Comparison of ENCODE assay signal across 8 cellular contexts in the genomic region with DNA sequence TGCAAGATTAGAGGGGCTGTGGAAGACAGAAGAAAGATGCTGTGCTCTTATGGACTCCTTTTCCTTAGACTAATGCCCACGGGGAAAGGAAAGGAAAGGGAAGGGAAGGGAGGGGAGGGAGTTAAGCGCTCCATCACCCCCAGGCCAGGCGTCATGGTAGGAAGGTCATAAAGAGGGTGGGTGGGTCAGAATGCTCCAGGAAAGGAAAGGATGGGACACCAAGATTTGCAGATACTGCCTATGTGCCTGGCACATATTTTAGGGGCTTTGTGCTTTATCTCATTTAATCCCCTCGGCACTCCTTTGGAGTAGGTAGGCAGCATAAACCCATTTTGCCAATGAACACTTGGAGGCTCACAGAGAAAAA. TPM values are rescaled to one million over a fixed set of nuclear protein-coding genes. Genes with fewer than 3 reads are reported as not detected.
DNase-seq lines count a peak whose midpoint lies in the region; ATAC-seq, FAIRE-seq and TF ChIP-seq lines count a peak whose summit lies in the region.

No MANE protein-coding gene starts in this region.

- H3K36me3 ChIP-seq in BE2C, result no peaks in the 10 kb centered on the region
- no peaks in the 10 kb centered on the region for H3K36me3 ChIP-seq in H1 (ENCODE audit: control insufficient read depth in 2 of 4, insufficient read depth in 4 of 4, low read length in 3 of 4)
- H3K36me3 ChIP-seq in aorta (ENCODE audit: control insufficient read depth in 1 of 2, insufficient read depth in 2 of 2, low read length in 1 of 2), result no peaks in the 10 kb centered on the region

- H3K4ac ChIP-seq in H1 (replicated peaks; ENCODE audit: insufficient read length, low read depth, low read length), result no peak overlapping the region

- H3K79me2 ChIP-seq in H1 (ENCODE audit: control insufficient read depth in 1 of 2, insufficient read depth in 2 of 2, low read length in 2 of 2), result no peaks in the 10 kb centered on the region

- TF ChIP-seq POLR2A in NB4 (IDR thresholded peaks at IDR 0.05; ENCODE audit: extremely low read depth, insufficient read length) (no peak), H1 (IDR thresholded peaks at IDR 0.05; ENCODE audit: control extremely low read depth in 1 of 2, low read depth in 2 of 2, low read length in 2 of 2) (no peak), GM18505 (IDR thresholded peaks at IDR 0.05; ENCODE audit: borderline replicate concordance, extremely low read depth, insufficient read depth, insufficient read length) (no peak)

- H3K4me3 Mint-ChIP-seq in neural crest cell, result peak overlapping the region; percentile 62

- H2BK15ac ChIP-seq in H1 (ENCODE audit: low read length), result no peak overlapping the region

- H3K9ac ChIP-seq in H1 (replicated peaks in 1 of 4; ENCODE audit: extremely low read depth in 1 of 4, low read depth in 3 of 4, low read length in 3 of 4), result no peak overlapping the region

- FAIRE-seq in H1 (lab: Jason Lieb, UNC), result no peak

- H3K4me3 ChIP-seq in BE2C (ENCODE audit: low read depth, low read length) (peak overlapping the region; percentile 65), NB4 (ENCODE audit: low read depth, low read length) (peak overlapping the region; percentile 27), H1 (ENCODE audit: extremely low read depth in 1 of 4, insufficient read depth in 2 of 4, low read depth in 3 of 4, low read length in 4 of 4) (peak overlapping the region; percentile 35 to 67 (median 65); a peak in 6 of 8 replicates), aorta (ENCODE audit: low read length in 2 of 2) (peak overlapping the region in 1 of 2 donors; percentile 1)

- no peak overlapping the region for H3K23ac ChIP-seq in H1 (ENCODE audit: insufficient read length)

- no peak overlapping the region for H2BK120ac ChIP-seq in H1 (replicated peaks; ENCODE audit: low read depth, low read length)

- no peaks in the 10 kb centered on the region for H3K79me1 ChIP-seq in H1 (ENCODE audit: low read depth, low read length)

- no peaks in the 10 kb centered on the region for H3K9me3 ChIP-seq in BE2C
- H3K9me3 ChIP-seq in H1 (ENCODE audit: insufficient read depth in 2 of 2, low read depth in 1 of 2, low read length in 1 of 2), result no peaks in the 10 kb centered on the region
- peaks cover 4% of the 10 kb centered on the region for H3K9me3 ChIP-seq in aorta (ENCODE audit: control insufficient read depth, low read length)

- peak overlapping the region; percentile 94; the same call in 1 of the 2 replicates for H2AFZ ChIP-seq in H1 (ENCODE audit: low read length)

- H2BK12ac ChIP-seq in H1 (ENCODE audit: low read depth, low read length), result peak overlapping the region; percentile 62; the same call in 1 of the 2 replicates

- H3K4me2 ChIP-seq in H1 (ENCODE audit: insufficient read depth in 1 of 2, low read depth in 2 of 2, low read length in 2 of 2), result peak overlapping the region; percentile 25 to 84

- no peak overlapping the region for H2BK5ac ChIP-seq in H1 (ENCODE audit: low read depth, low read length)

- intact Hi-C loops in aorta (cut with DNase I), result loop anchor here (1.0 to 5.0 kb wide), 3 partner anchors 15 to 335 kb away; no protein-coding TSS in a partner anchor

- H2AK5ac ChIP-seq in H1 (ENCODE audit: low read depth, low read length), result no peak overlapping the region

- H4K5ac ChIP-seq in H1 (ENCODE audit: insufficient read length, low read depth, low read length), result no peak overlapping the region

- WGBS in H1 (ENCODE audit: extremely low coverage in 1 of 2, insufficient coverage in 1 of 2, insufficient read length in 1 of 2, insufficient replicate concordance in 2 of 2, low coverage in 1 of 2, low lambda C conversion rate in 2 of 2, missing lambda C conversion rate in 1 of 2), 2 experiments, result 90% methylated on average over 2 of the region's 4 CpGs; no CpG with 5 or more reads in 1 of the 2 experiments
- 70 to 83% methylated on average over 3 to 4 of the region's 4 CpGs for WGBS in aorta, 2 donors

- no peak overlapping the region for H3K56ac ChIP-seq in H1 (replicated peaks; ENCODE audit: insufficient read length, low read depth, low read length)

- 0 out of 2 replicates have a peak overlapping the region, but pooled peaks have one; percentile 85 for H4K8ac ChIP-seq in H1 (ENCODE audit: extremely low read depth, insufficient read depth, low read length)

- H3K23me2 ChIP-seq in H1 (ENCODE audit: low read depth, low read length), result peaks cover 2% of the 10 kb centered on the region; the same call in 1 of the 2 replicates

- ATAC-seq in aorta (ENCODE audit: low FRiP score), result no peak
- no peak for ATAC-seq in GM18505 (IDR thresholded peaks at IDR 0.05; ENCODE audit: unreplicated experiment)

- H3K4me1 ChIP-seq in BE2C, result no peaks in the 10 kb centered on the region
- H3K4me1 ChIP-seq in H1 (replicated peaks in 1 of 4; ENCODE audit: control insufficient read depth in 3 of 4, insufficient read depth in 4 of 4, low read length in 3 of 4), result 0 out of 7 replicates have a peak, but pooled peaks cover 0 to 2% (median 0%) of the 10 kb centered on the region in 4 experiments
- H3K4me1 ChIP-seq in aorta (ENCODE audit: control insufficient read depth in 1 of 2, insufficient read depth in 2 of 2, low read length in 2 of 2), result no peaks in the 10 kb centered on the region

- H3K9me3 Mint-ChIP-seq in neural crest cell, result no peaks in the 10 kb centered on the region

- no peak overlapping the region for H3K14ac ChIP-seq in H1 (ENCODE audit: insufficient read length)

- H3K27me3 Mint-ChIP-seq in neural crest cell (ENCODE audit: low read depth), result no peaks in the 10 kb centered on the region

- no peaks in the 10 kb centered on the region for H3K36me3 Mint-ChIP-seq in neural crest cell (ENCODE audit: low read depth)

- POLR2A ChIA-PET in H1 (lab: Charles Lee; ENCODE audit: partially characterized antibody), result no interaction called here

- H4K91ac ChIP-seq in H1 (replicated peaks; ENCODE audit: insufficient read length, low read length), result no peak overlapping the region

- H2BK20ac ChIP-seq in H1 (ENCODE audit: low read length), result no peak overlapping the region

- H3K27ac ChIP-seq in H1 (ENCODE audit: low read depth, low read length) (no peak overlapping the region), aorta (ENCODE audit: low read depth in 1 of 2, low read length in 2 of 2) (no peak overlapping the region)

- H4K20me1 ChIP-seq in H1 (replicated peaks in 1 of 2; ENCODE audit: control insufficient read depth in 1 of 2, insufficient read depth in 2 of 2, low read length in 2 of 2), result no peaks in the 10 kb centered on the region

- TF ChIP-seq EP300 in H1 (IDR thresholded peaks at IDR 0.05; ENCODE audit: borderline replicate concordance in 1 of 2, low read depth in 2 of 2, low read length in 2 of 2), result no peak

- DNase-seq in BE2C, result no peak
- DNase-seq in NB4 (ENCODE audit: low read depth), result no peak
- no peak for DNase-seq in H1 (ENCODE audit: low read depth in 1 of 2, low spot score in 2 of 2)
- DNase-seq in neural crest cell (ENCODE audit: low read depth, low spot score), result no peak
- no peak for DNase-seq in NK-92 (lab: John Stamatoyannopoulos, UW; ENCODE audit: unreplicated experiment)
- no peak for DNase-seq in NCI-H2227 (lab: John Stamatoyannopoulos, UW; ENCODE audit: unreplicated experiment)
- no peak for DNase-seq in aorta

- H3K4me1 Mint-ChIP-seq in neural crest cell, result peaks cover 31% of the 10 kb centered on the region

- H3K27me3 ChIP-seq in BE2C (no peaks in the 10 kb centered on the region), H1 (replicated peaks in 1 of 4; ENCODE audit: control insufficient read depth in 3 of 4, extremely low read depth in 1 of 4, insufficient read depth in 3 of 4, low read length in 3 of 4) (peaks cover 0 to 6% (median 5%) of the 10 kb centered on the region in 4 experiments; a peak in 4 of 7 replicates), aorta (ENCODE audit: control insufficient read depth in 1 of 2, insufficient read depth in 2 of 2, low read length in 1 of 2) (no peaks in the 10 kb centered on the region)

- no peak overlapping the region for H3K18ac ChIP-seq in H1 (ENCODE audit: extremely low read depth, low read length)

- no peak overlapping the region for H3K27ac Mint-ChIP-seq in neural crest cell (ENCODE audit: unreplicated experiment)

- TF ChIP-seq RAD21 in H1 (IDR thresholded peaks at IDR 0.05 in 1 of 2, conservative IDR thresholded peaks at IDR 0.05 in 1 of 2; ENCODE audit: low read depth in 2 of 2, low read length in 2 of 2), result no peak

- CTCF ChIA-PET in H1 (lab: Charles Lee; ENCODE audit: partially characterized antibody), result interaction anchor here (0.5 to 2.8 kb wide), 13 partner anchors 9 to 907 kb away, joined by 3 to 13 read pairs (median 6); partner anchors contain the start of gene TTF2

- TF ChIP-seq CTCF in BE2C (IDR thresholded peaks at IDR 0.05; ENCODE audit: low read depth, low read length) (no peak), NB4 (IDR thresholded peaks at IDR 0.05; ENCODE audit: low read depth, low read length) (no peak), H1 (IDR thresholded peaks at IDR 0.05; ENCODE audit: control extremely low read depth in 1 of 3, insufficient read depth in 1 of 3, low read depth in 1 of 3, low read length in 3 of 3) (no peak), neural crest cell (conservative IDR thresholded peaks at IDR 0.05) (no peak)

TF ChIP-seq in H1, 55 proteins besides CTCF, POLR2A, EP300 and RAD21 (continues in another document):
- TF ChIP-seq RFX5 (IDR thresholded peaks at IDR 0.05; ENCODE audit: borderline replicate concordance, low read depth, low read length), result no peak
- no peak for TF ChIP-seq CHD1 (IDR thresholded peaks at IDR 0.05; ENCODE audit: low read depth, low read length)
- no peak for TF ChIP-seq JUND (IDR thresholded peaks at IDR 0.05; ENCODE audit: low read length)
- TF ChIP-seq GTF2F1 (IDR thresholded peaks at IDR 0.05; ENCODE audit: borderline replicate concordance, low read depth, low read length), result no peak
- no peak for TF ChIP-seq CBX5 (IDR thresholded peaks at IDR 0.05; ENCODE audit: low read depth, low read length)
- TF ChIP-seq SIN3A (conservative IDR thresholded peaks at IDR 0.05 in 1 of 2, IDR thresholded peaks at IDR 0.05 in 1 of 2; ENCODE audit: low read depth in 1 of 2, low read length in 2 of 2), result no peak
- TF ChIP-seq POU5F1 (IDR thresholded peaks at IDR 0.05; ENCODE audit: low read depth, low read length), result no peak
- TF ChIP-seq KDM4A (IDR thresholded peaks at IDR 0.05; ENCODE audit: low read depth, low read length, severe bottlenecking), result no peak

RNA-seq across cellular contexts. Expression of gene MAB21L3, which starts 41.4 kb away (rescaled TPM):
- not detected for polyA plus RNA-seq in BE2C (2012; ENCODE audit: insufficient read depth, insufficient read length, low read depth)
- total RNA-seq in H1 (2021; fragmentation: NEBNext Ultra II Directional; extraction: Animal tissue kit (Norgen Biotek cat#: 25700)), result not detected in 2 replicates
- polyA plus RNA-seq in H1 (2011; rRNA removed), result not detected in 2 replicates
- polyA plus RNA-seq in H1 (2011; cell fraction: cytosol; rRNA removed), result not detected
- not detected for polyA plus RNA-seq in H1 (2011; cell fraction: nucleus; rRNA removed)
- not detected in 4 replicates for polyA plus RNA-seq in H1 (2012, experiment 1 of 2)
- not detected for polyA plus RNA-seq in H1 (2012, experiment 2 of 2)
- polyA plus RNA-seq in H1 (2013, experiment 1 of 2), result not detected
- 0.02 TPM for polyA plus RNA-seq in H1 (2013, experiment 2 of 2)
- polyA minus RNA-seq in H1 (2011; rRNA and poly(A)+ RNA removed), result not detected in 2 replicates
- not detected for polyA minus RNA-seq in H1 (2011; cell fraction: cytosol; rRNA and poly(A)+ RNA removed)
- not detected for polyA minus RNA-seq in H1 (2011; cell fraction: nucleus; rRNA and poly(A)+ RNA removed)
- total RNA-seq in neural crest cell, result not detected in 2 replicates
- not detected for total RNA-seq in aorta
- polyA plus RNA-seq in aorta, result under 1 TPM in 1 of 2 donors, not detected in 1; 0.25 TPM
